Comparison of ENCODE assay signal across 8 cellular contexts in genomic region chr5:140557965-140558364, GRCh38. TPM values are rescaled to one million over a fixed set of nuclear protein-coding genes. Genes with fewer than 3 reads are reported as not detected.
DNase-seq lines count a peak whose midpoint lies in the region; ATAC-seq and TF ChIP-seq lines count a peak whose summit lies in the region.

No MANE protein-coding gene starts in this region.

- CTCF ChIA-PET in RWPE1 (lab: Yijun Ruan, JAX), result interaction anchor here (0.5 to 2.2 kb wide), 4 partner anchors 10 to 1251 kb away, joined by 3 to 10 read pairs (median 6); partner anchors contain the start of genes EIF4EBP3, IK, NDUFA2 and TMCO6

- peak overlapping the region; percentile 72 for H3K27ac ChIP-seq in RWPE1
- H3K27ac ChIP-seq in esophagus (ENCODE audit: low read depth in 2 of 2, low read length in 1 of 2), result peak overlapping the region; percentile 72 to 98
- peak overlapping the region; percentile 87 for H3K27ac ChIP-seq in rectal smooth muscle tissue (ENCODE audit: low read depth, low read length)

- H3K36me3 ChIP-seq in ES-I3 (ENCODE audit: insufficient read depth, low read length) (peaks cover 7% of the 10 kb centered on the region; the same call in 1 of the 2 replicates), esophagus (ENCODE audit: control insufficient read depth in 2 of 2, insufficient read depth in 2 of 2, low read length in 1 of 2) (peaks cover 6 to 16% of the 10 kb centered on the region in 2 donors), rectal smooth muscle tissue (ENCODE audit: control insufficient read depth, insufficient read depth, low read length) (peaks cover 6% of the 10 kb centered on the region)

- no peak for TF ChIP-seq CTCF in RWPE1 (conservative IDR thresholded peaks at IDR 0.05; ENCODE audit: low read depth)

- POLR2A ChIA-PET in RWPE1 (lab: Yijun Ruan, JAX; ENCODE audit: low non-redundant PET), result interaction anchor here (0.9 to 1.5 kb wide), 3 partner anchors 8 to 90 kb away, joined by 3 to 10 read pairs (median 7); partner anchors contain the start of genes EIF4EBP3, IK and NDUFA2

- H3K9ac ChIP-seq in ES-I3 (ENCODE audit: low read depth, low read length) (peak overlapping the region; percentile 90; the same call in 1 of the 2 replicates), rectal smooth muscle tissue (ENCODE audit: low read length) (no peak overlapping the region)

- no peaks in the 10 kb centered on the region for H3K4me1 ChIP-seq in ES-I3 (ENCODE audit: insufficient read depth, low read length)
- H3K4me1 ChIP-seq in esophagus (ENCODE audit: control insufficient read depth in 2 of 2, insufficient read depth in 2 of 2, low read length in 1 of 2), result peaks cover 0 to 5% of the 10 kb centered on the region in 2 donors
- H3K4me1 ChIP-seq in rectal smooth muscle tissue (ENCODE audit: control insufficient read depth, insufficient read depth, low read length), result peaks cover 11% of the 10 kb centered on the region

- ATAC-seq in GM21390 (IDR thresholded peaks at IDR 0.05; ENCODE audit: unreplicated experiment) (no peak), GM21576 (IDR thresholded peaks at IDR 0.05; ENCODE audit: unreplicated experiment) (no peak)

- DNase-seq in RWPE1 (ENCODE audit: low spot score) (no peak), DMS153 (lab: John Stamatoyannopoulos, UW) (no peak), GM19238 (ENCODE audit: insufficient read length, low spot score) (no peak)

- 85 to 87% methylated on average over 3 of the region's 3 CpGs for WGBS in esophagus, 2 donors

- H3K9me3 ChIP-seq in ES-I3 (ENCODE audit: control insufficient read depth, insufficient read depth, low read length) (no peaks in the 10 kb centered on the region), esophagus (ENCODE audit: control insufficient read depth in 2 of 2, insufficient read depth in 1 of 2, low read depth in 1 of 2, low read length in 1 of 2) (no peaks in the 10 kb centered on the region)

- H3K4me3 ChIP-seq in esophagus (ENCODE audit: low read depth in 1 of 2, low read length in 2 of 2) (no peak overlapping the region), rectal smooth muscle tissue (ENCODE audit: low read length) (peak overlapping the region; percentile 88)

- no peaks in the 10 kb centered on the region for H3K27me3 ChIP-seq in esophagus (ENCODE audit: control insufficient read depth in 1 of 2, insufficient read depth in 2 of 2, low read length in 2 of 2)
- no peaks in the 10 kb centered on the region for H3K27me3 ChIP-seq in rectal smooth muscle tissue (ENCODE audit: control insufficient read depth, insufficient read depth, low read length)

RNA-seq across cellular contexts. Expression of gene SRA1, which starts 0.7 kb away (rescaled TPM):
- polyA plus RNA-seq in esophagus, result 10 to 100 TPM; 23.1 to 23.7 TPM

RNA-seq across cellular contexts. Expression of gene APBB3, which starts 6.4 kb away (rescaled TPM):
- 10 to 100 TPM; 10.9 to 20.7 TPM for polyA plus RNA-seq in esophagus

RNA-seq across cellular contexts. Expression of gene SLC35A4, which starts 6.7 kb away (rescaled TPM):
- polyA plus RNA-seq in esophagus, result 10 to 100 TPM; 26.2 to 42.3 TPM

RNA-seq across cellular contexts. Expression of gene EIF4EBP3, which starts 10.5 kb away (rescaled TPM):
- 10 to 100 TPM; 27.6 to 38.2 TPM for polyA plus RNA-seq in esophagus
